Comparison of ENCODE assay signal across 1 cellular context in the genomic region with DNA sequence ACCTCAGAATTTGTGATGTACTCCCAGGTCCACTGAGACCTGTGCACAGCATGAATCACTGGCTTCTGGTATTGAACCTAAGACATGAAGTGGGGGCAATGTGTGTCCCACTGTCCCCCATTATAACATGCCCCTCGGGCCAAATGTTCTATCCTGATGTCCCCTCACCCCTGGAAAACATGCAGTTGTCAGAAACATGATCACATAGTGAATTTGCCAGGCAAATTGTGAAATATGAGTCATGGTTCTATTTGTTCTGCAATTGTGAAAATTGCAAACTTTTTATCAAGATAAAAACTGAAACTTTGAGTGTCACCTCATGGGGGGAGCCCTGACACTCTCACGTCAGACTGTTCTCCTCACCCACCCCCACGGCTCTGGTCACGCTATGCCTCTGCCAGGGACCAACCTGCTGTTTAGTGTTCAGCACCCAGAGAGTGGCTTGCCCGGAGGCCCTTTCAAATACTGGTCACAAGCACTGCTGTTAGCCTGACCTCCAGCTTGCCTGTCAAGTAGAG.
TF ChIP-seq lines count a peak whose summit lies in the region.

No MANE protein-coding gene starts in this region.

TF ChIP-seq in GM23338, 12 proteins besides CTCF, POLR2A, EP300 and RAD21 (continued from another document):
- TF ChIP-seq, protein P1, sequence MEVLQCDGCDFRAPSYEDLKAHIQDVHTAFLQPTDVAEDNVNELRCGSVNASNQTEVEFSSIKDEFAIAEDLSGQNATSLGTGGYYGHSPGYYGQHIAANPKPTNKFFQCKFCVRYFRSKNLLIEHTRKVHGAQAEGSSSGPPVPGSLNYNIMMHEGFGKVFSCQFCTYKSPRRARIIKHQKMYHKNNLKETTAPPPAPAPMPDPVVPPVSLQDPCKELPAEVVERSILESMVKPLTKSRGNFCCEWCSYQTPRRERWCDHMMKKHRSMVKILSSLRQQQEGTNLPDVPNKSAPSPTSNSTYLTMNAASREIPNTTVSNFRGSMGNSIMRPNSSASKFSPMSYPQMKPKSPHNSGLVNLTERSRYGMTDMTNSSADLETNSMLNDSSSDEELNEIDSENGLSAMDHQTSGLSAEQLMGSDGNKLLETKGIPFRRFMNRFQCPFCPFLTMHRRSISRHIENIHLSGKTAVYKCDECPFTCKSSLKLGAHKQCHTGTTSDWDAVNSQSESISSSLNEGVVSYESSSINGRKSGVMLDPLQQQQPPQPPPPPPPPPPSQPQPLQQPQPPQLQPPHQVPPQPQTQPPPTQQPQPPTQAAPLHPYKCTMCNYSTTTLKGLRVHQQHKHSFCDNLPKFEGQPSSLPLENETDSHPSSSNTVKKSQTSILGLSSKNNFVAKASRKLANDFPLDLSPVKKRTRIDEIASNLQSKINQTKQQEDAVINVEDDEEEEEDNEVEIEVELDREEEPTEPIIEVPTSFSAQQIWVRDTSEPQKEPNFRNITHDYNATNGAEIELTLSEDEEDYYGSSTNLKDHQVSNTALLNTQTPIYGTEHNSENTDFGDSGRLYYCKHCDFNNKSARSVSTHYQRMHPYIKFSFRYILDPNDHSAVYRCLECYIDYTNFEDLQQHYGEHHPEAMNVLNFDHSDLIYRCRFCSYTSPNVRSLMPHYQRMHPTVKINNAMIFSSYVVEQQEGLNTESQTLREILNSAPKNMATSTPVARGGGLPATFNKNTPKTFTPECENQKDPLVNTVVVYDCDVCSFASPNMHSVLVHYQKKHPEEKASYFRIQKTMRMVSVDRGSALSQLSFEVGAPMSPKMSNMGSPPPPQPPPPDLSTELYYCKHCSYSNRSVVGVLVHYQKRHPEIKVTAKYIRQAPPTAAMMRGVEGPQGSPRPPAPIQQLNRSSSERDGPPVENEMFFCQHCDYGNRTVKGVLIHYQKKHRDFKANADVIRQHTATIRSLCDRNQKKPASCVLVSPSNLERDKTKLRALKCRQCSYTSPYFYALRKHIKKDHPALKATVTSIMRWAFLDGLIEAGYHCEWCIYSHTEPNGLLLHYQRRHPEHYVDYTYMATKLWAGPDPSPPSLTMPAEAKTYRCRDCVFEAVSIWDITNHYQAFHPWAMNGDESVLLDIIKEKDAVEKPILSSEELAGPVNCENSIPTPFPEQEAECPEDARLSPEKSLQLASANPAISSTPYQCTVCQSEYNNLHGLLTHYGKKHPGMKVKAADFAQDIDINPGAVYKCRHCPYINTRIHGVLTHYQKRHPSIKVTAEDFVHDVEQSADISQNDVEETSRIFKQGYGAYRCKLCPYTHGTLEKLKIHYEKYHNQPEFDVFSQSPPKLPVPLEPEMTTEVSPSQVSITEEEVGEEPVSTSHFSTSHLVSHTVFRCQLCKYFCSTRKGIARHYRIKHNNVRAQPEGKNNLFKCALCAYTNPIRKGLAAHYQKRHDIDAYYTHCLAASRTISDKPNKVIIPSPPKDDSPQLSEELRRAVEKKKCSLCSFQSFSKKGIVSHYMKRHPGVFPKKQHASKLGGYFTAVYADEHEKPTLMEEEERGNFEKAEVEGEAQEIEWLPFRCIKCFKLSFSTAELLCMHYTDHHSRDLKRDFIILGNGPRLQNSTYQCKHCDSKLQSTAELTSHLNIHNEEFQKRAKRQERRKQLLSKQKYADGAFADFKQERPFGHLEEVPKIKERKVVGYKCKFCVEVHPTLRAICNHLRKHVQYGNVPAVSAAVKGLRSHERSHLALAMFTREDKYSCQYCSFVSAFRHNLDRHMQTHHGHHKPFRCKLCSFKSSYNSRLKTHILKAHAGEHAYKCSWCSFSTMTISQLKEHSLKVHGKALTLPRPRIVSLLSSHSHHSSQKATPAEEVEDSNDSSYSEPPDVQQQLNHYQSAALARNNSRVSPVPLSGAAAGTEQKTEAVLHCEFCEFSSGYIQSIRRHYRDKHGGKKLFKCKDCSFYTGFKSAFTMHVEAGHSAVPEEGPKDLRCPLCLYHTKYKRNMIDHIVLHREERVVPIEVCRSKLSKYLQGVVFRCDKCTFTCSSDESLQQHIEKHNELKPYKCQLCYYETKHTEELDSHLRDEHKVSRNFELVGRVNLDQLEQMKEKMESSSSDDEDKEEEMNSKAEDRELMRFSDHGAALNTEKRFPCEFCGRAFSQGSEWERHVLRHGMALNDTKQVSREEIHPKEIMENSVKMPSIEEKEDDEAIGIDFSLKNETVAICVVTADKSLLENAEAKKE (CRISPR knock-in tag; IDR thresholded peaks at IDR 0.05), result no peak
